ENCODE assay signal across 10 cellular contexts in genomic region chr18:28178720-28179119, GRCh38. TPM values are rescaled to one million over a fixed set of nuclear protein-coding genes. Genes with fewer than 3 reads are reported as not detected.
A peak's percentile ranks its signal among the peaks of the same experiment; 100 is the strongest.
DNase-seq lines count a peak whose midpoint lies in the region; ATAC-seq and TF ChIP-seq lines count a peak whose summit lies in the region.
"Had no signal": no experiment of that assay in that cellular context is flagged by ENCODE, and none has a peak within 500 bp of the region (broad histone marks: within the 10 kb centered on the region; RNA-seq: fewer than 3 reads in every experiment).

No MANE protein-coding gene starts in this region.

- H3K4me1 Mint-ChIP-seq in WTC11, result peaks cover 57% of the 10 kb centered on the region

- no peaks in the 10 kb centered on the region for H3K9me3 ChIP-seq in cardiac muscle cell (ENCODE audit: low read depth)
- no peaks in the 10 kb centered on the region for H3K9me3 ChIP-seq in thyroid gland
- H3K9me3 ChIP-seq in esophagus squamous epithelium, result no peaks in the 10 kb centered on the region
- H3K9me3 ChIP-seq: tibial nerve had no signal

- POLR2A ChIA-PET in WTC11 (lab: Charles Lee), result no interaction called here

- peak overlapping the region; percentile 83 for H3K4me3 Mint-ChIP-seq in WTC11

- no peaks in the 10 kb centered on the region for H3K9me3 Mint-ChIP-seq in WTC11

- H3K27ac Mint-ChIP-seq in WTC11, result no peak overlapping the region
- H3K27ac Mint-ChIP-seq: activated naive CD8-positive, alpha-beta T cell treated with anti-CD3 and anti-CD28 coated beads, Interleukin-2, amount 10 ng/mL, durations not matched to agents 7 days and 5 days had no signal

- CTCF ChIA-PET in WTC11 (lab: Charles Lee), result no interaction called here

- H3K36me3 ChIP-seq in cardiac muscle cell (no peaks in the 10 kb centered on the region), thyroid gland (no peaks in the 10 kb centered on the region), esophagus squamous epithelium (no peaks in the 10 kb centered on the region)
- H3K36me3 ChIP-seq: tibial nerve had no signal

- no peaks in the 10 kb centered on the region for H3K36me3 Mint-ChIP-seq in WTC11

- peak overlapping the region; percentile 91 for H3K4me3 ChIP-seq in cardiac muscle cell
- no peak overlapping the region for H3K4me3 ChIP-seq in thyroid gland (replicated peaks in 1 of 3)
- no peak overlapping the region for H3K4me3 ChIP-seq in esophagus squamous epithelium

- TF ChIP-seq POLR2A in thyroid gland (IDR thresholded peaks at IDR 0.05), result no peak
- TF ChIP-seq POLR2A in esophagus squamous epithelium (IDR thresholded peaks at IDR 0.05), result no peak

- 53 to 56% methylated on average over 6 of the region's 6 CpGs for WGBS in thyroid gland, 2 donors
- WGBS in esophagus squamous epithelium, 2 donors, result 46 to 55% methylated on average over 6 of the region's 6 CpGs

- peaks cover 36% of the 10 kb centered on the region for H3K27me3 Mint-ChIP-seq in WTC11 (ENCODE audit: low read depth)

- intact Hi-C loops in Right ventricle myocardium inferior (cut with DNase I) (loop anchor here (5.0 to 10.0 kb wide), 3 partner anchors 166 to 401 kb away; no protein-coding TSS in a partner anchor), thyroid gland (cut with DNase I) (no loop called here), esophagus squamous epithelium (cut with DNase I) (no loop called here)

- no peak for TF ChIP-seq CTCF in cardiac muscle cell (IDR thresholded peaks at IDR 0.05; ENCODE audit: low read depth, low read length)
- no peak for TF ChIP-seq CTCF in WTC11 (IDR thresholded peaks at IDR 0.05)
- TF ChIP-seq CTCF in thyroid gland (IDR thresholded peaks at IDR 0.05), result no peak
- TF ChIP-seq CTCF in esophagus squamous epithelium (IDR thresholded peaks at IDR 0.05), result no peak

- ATAC-seq in Right ventricle myocardium inferior (no peak), WTC11 (no peak), GM18861 (IDR thresholded peaks at IDR 0.05; ENCODE audit: unreplicated experiment) (no peak)

- H3K27ac ChIP-seq in cardiac muscle cell (peak overlapping the region; percentile 74), thyroid gland (peak overlapping the region in 1 of 3 donors; percentile 48), esophagus squamous epithelium (no peak overlapping the region)

- H3K27me3 ChIP-seq in cardiac muscle cell, result no peaks in the 10 kb centered on the region
- no peaks in the 10 kb centered on the region for H3K27me3 ChIP-seq in thyroid gland
- H3K27me3 ChIP-seq in esophagus squamous epithelium, result peaks cover 9 to 77% (median 16%) of the 10 kb centered on the region in 4 donors

- peaks cover 11% of the 10 kb centered on the region for H3K4me1 ChIP-seq in cardiac muscle cell (ENCODE audit: low read depth)
- peaks cover 4 to 17% of the 10 kb centered on the region in 2 donors for H3K4me1 ChIP-seq in thyroid gland
- peaks cover 14 to 34% (median 23%) of the 10 kb centered on the region in 3 donors for H3K4me1 ChIP-seq in esophagus squamous epithelium

- DNase-seq in cardiac muscle cell (ENCODE audit: low read depth in 1 of 2, low spot score in 1 of 2), result peak in 1 of 2 donors; percentile 51
- DNase-seq in Right ventricle myocardium inferior (ENCODE audit: missing footprints), result no peak
- no peak for DNase-seq in WTC11 (ENCODE audit: low spot score)
- peak; percentile 73 for DNase-seq in iris pigment epithelial cell (ENCODE audit: low read depth)
- peak; percentile 4 to 10 for DNase-seq in thyroid gland
- DNase-seq in esophagus squamous epithelium (lab: John Stamatoyannopoulos, UW), result no peak
- no peak for DNase-seq in retina
- DNase-seq: activated naive CD8-positive, alpha-beta T cell treated with anti-CD3 and anti-CD28 coated beads, Interleukin-2, amount 10 ng/mL, durations not matched to agents 7 days and 5 days had no signal

TF ChIP-seq in WTC11, 78 proteins besides CTCF, POLR2A, EP300 and RAD21:
- TF ChIP-seq ESRRA (CRISPR knock-in tag; IDR thresholded peaks at IDR 0.05; ENCODE audit: borderline replicate concordance) (no peak), USF2 (CRISPR knock-in tag; IDR thresholded peaks at IDR 0.05) (no peak), ARID4B (CRISPR knock-in tag; IDR thresholded peaks at IDR 0.05; ENCODE audit: borderline replicate concordance) (no peak), ZNF263 (CRISPR knock-in tag; IDR thresholded peaks at IDR 0.05; ENCODE audit: low read depth) (no peak), GRHL2 (CRISPR knock-in tag; IDR thresholded peaks at IDR 0.05; ENCODE audit: insufficient replicate concordance, severe bottlenecking) (no peak), STAT6 (CRISPR knock-in tag; conservative IDR thresholded peaks at IDR 0.05; ENCODE audit: low read depth) (no peak), MXD4 (CRISPR knock-in tag; IDR thresholded peaks at IDR 0.05; ENCODE audit: borderline replicate concordance) (no peak), CBFB (CRISPR knock-in tag; IDR thresholded peaks at IDR 0.05; ENCODE audit: low read depth) (no peak), TP53 (CRISPR knock-in tag; IDR thresholded peaks at IDR 0.05) (no peak), ZNF232 (CRISPR knock-in tag; IDR thresholded peaks at IDR 0.05) (no peak), IRF1 (CRISPR knock-in tag; IDR thresholded peaks at IDR 0.05) (no peak), NFATC4 (CRISPR knock-in tag; IDR thresholded peaks at IDR 0.05) (no peak), ELF4 (CRISPR knock-in tag; IDR thresholded peaks at IDR 0.05; ENCODE audit: low read depth) (no peak), RORB (CRISPR knock-in tag; IDR thresholded peaks at IDR 0.05) (no peak)

RNA-seq across cellular contexts. Expression of gene CDH2, which starts 1.8 kb away (rescaled TPM):
- total RNA-seq in cardiac muscle cell (205 and 267 TPM in 2 replicates), Right ventricle myocardium inferior (293 TPM), WTC11 (2021) (15.9 to 17.3 TPM (median 16.9 TPM) in 3 replicates), thyroid gland (1 to 10 TPM in 3 of 4 donors, under 1 TPM in 1; 0.78 to 7.9 (median 3.3) TPM), esophagus squamous epithelium (under 1 TPM; 0.11 to 0.88 (median 0.28) TPM)
- 324 and 381 TPM in 2 replicates for polyA plus RNA-seq in cardiac muscle cell
- total RNA-seq: activated naive CD8-positive, alpha-beta T cell treated with anti-CD3 and anti-CD28 coated beads, Interleukin-2, amount 10 ng/mL, durations not matched to agents 7 days and 5 days had no signal

Comparison
In these comparisons a context has a peak if more than half of its experiments do, and no peak if none do; other contexts are left out.
1. DNase-seq: peak in iris pigment epithelial cell (single experiment) and thyroid gland (2 of 2); none in Right ventricle myocardium inferior (single experiment), WTC11 (single experiment), esophagus squamous epithelium (single experiment) and retina (single experiment).
2. RNA of gene CDH2, which starts 1.8 kb away (total RNA-seq): 293 TPM in Right ventricle myocardium inferior (single experiment) and 205 to 267 TPM in cardiac muscle cell; 15.9 to 17.3 TPM in WTC11, 0.78 to 7.9 TPM in thyroid gland and 0.11 to 0.88 TPM in esophagus squamous epithelium; every median in the first group is over 10 times any median in the second.